10 cellular contexts compared by ENCODE assay signal in the genomic region with DNA sequence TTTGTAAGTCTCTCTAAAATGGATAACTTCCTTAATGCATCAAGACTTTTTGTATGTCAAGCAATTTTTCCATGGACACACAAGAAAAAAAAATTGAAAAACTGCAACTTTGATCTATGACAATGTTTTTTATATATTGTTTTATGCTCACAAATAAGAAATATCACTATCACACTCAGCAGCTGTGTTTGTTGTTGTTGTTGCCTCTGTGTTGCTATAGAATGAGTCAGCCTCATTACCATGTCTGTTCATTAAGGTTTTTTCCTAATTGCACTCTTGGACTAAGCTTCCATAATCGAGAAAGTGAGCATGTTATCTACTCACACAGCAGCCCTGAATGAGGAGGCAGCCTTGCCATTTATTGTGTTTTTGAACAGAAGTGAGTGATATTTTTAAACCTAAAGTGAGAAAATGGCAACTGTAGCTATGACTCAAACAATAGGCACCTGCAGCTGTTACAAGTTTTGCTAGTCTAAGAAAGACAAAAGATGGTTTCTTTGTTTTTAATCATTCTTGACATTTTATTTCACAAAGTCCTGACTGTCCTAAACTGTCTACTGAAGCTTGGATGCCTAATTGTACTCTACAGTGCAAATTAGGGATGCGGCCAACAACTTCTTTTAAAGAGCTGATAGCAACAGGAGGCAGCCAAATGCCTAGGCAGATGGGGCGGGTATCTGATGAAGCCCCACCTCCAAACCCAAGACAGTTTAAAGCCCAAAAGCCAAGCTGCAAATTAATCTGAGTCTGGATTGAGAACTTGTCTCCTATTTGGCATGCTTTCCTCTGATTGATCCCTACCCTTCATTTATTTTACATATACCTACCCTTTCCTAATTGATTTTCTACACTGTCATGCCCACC.
"Had no signal": no experiment of that assay in that cellular context is flagged by ENCODE, and none has a peak within 500 bp of the region (broad histone marks: within the 10 kb centered on the region; RNA-seq: fewer than 3 reads in every experiment).

No MANE protein-coding gene starts in this region.

- H3K9me3 ChIP-seq: pancreas, thyroid gland had no signal

- H3K4me1 ChIP-seq: heart left ventricle, pancreas, thyroid gland had no signal

- H3K4me3 ChIP-seq: heart left ventricle, pancreas, thyroid gland had no signal

- DNase-seq: activated CD4-positive, alpha-beta T cell treated with anti-CD3 and anti-CD28 coated beads for 1 hour; activated CD4-positive, alpha-beta T cell treated with anti-CD3 and anti-CD28 coated beads, Interleukin-2, amount 50 U/mL, for 48 hours; activated naive CD4-positive, alpha-beta T cell treated with Interleukin-2 at 50 U/mL for 16 hours; heart left ventricle; immature natural killer cell; pancreas; T-helper 1 cell; thyroid gland had no signal

- H3K27me3 ChIP-seq: heart left ventricle, pancreas, thyroid gland had no signal

- ATAC-seq: activated T-helper 17 cell treated with anti-CD3 and anti-CD28 coated beads, Interleukin-2, amount 50 U/mL, for 72 hours; heart left ventricle; pancreas; stimulated activated effector memory CD8-positive, alpha-beta T cell treated with anti-CD3 and anti-CD28 coated beads, Interleukin-12 subunit alpha, Interleukin-12 subunit beta, amount 100 ng/mL, for 72 hours had no signal

- H3K27ac ChIP-seq: heart left ventricle, pancreas, thyroid gland had no signal

- H3K36me3 ChIP-seq: heart left ventricle, pancreas, thyroid gland had no signal
